Comparison of ENCODE assay signal across 26 cellular contexts in genomic region chr10:1665262-1665661, GRCh38.
"Had no signal": no experiment of that assay in that cellular context is flagged by ENCODE, and none has a peak within 500 bp of the region (broad histone marks: within the 10 kb centered on the region; RNA-seq: fewer than 3 reads in every experiment).

No MANE protein-coding gene starts in this region.

- H3K4me3 Mint-ChIP-seq: dendritic cell treated with granulocyte-macrophage colony-stimulating factor and Interleukin-4, amounts not matched to agents 40 ng/mL and 50 ng/mL, for 4 days; effector memory CD8-positive, alpha-beta T cell; endodermal cell had no signal

- ATAC-seq: effector memory CD8-positive, alpha-beta T cell; esophagus mucosa; foreskin keratinocyte; gastrocnemius medialis; gastroesophageal sphincter; heart left ventricle had no signal

- H3K4me3 ChIP-seq: colonic mucosa, coronary artery, esophagus muscularis mucosa, esophagus squamous epithelium, gastrocnemius medialis, gastroesophageal sphincter, heart left ventricle had no signal

- H3K9me3 ChIP-seq: colonic mucosa, esophagus muscularis mucosa, esophagus squamous epithelium, gastrocnemius medialis, gastroesophageal sphincter, heart left ventricle had no signal

- H3K4me1 ChIP-seq: colonic mucosa, esophagus muscularis mucosa, foreskin keratinocyte, gastrocnemius medialis, gastroesophageal sphincter, heart left ventricle had no signal

- H3K27me3 Mint-ChIP-seq: dendritic cell treated with granulocyte-macrophage colony-stimulating factor and Interleukin-4, amounts not matched to agents 40 ng/mL and 50 ng/mL, for 4 days had no signal

- DNase-seq: colonic mucosa; cortex of kidney; dermis blood vessel endothelial cell; dorsolateral prefrontal cortex; effector CD4-positive, alpha-beta T cell; effector CD8-positive, alpha-beta T cell; effector memory CD4-positive, alpha-beta T cell; effector memory CD8-positive, alpha-beta T cell; endodermal cell; erythroblast; esophagus squamous epithelium; foreskin fibroblast; foreskin keratinocyte; foreskin melanocyte; gastrocnemius medialis; glutamatergic neuron; heart left ventricle had no signal

- H3K27me3 ChIP-seq: colonic mucosa, foreskin keratinocyte, gastrocnemius medialis had no signal

- H3K27ac Mint-ChIP-seq: dendritic cell treated with granulocyte-macrophage colony-stimulating factor and Interleukin-4, amounts not matched to agents 40 ng/mL and 50 ng/mL, for 4 days; effector memory CD8-positive, alpha-beta T cell; endodermal cell had no signal

- H3K36me3 ChIP-seq: colonic mucosa, esophagus muscularis mucosa, esophagus squamous epithelium, gastrocnemius medialis, gastroesophageal sphincter, heart left ventricle had no signal

- H3K27ac ChIP-seq: colonic mucosa, coronary artery, epithelial cell of prostate, esophagus muscularis mucosa, esophagus squamous epithelium, foreskin keratinocyte, gastrocnemius medialis, gastroesophageal sphincter, heart left ventricle had no signal

- H3K9me3 Mint-ChIP-seq: dendritic cell treated with granulocyte-macrophage colony-stimulating factor and Interleukin-4, amounts not matched to agents 40 ng/mL and 50 ng/mL, for 4 days; effector memory CD8-positive, alpha-beta T cell had no signal

- H3K4me1 Mint-ChIP-seq: endodermal cell had no signal

- FAIRE-seq: colon, endometrium, endothelial cell of umbilical vein had no signal
